Comparison of ENCODE assay signal across 24 cellular contexts in genomic region chr18:58540381-58540943, GRCh38.
DNase-seq lines count a peak whose midpoint lies in the region; ATAC-seq, FAIRE-seq and TF ChIP-seq lines count a peak whose summit lies in the region.
"Had no signal": no experiment of that assay in that cellular context is flagged by ENCODE, and none has a peak within 500 bp of the region (broad histone marks: within the 10 kb centered on the region; RNA-seq: fewer than 3 reads in every experiment).

No MANE protein-coding gene starts in this region.

- H3K9ac ChIP-seq in GM12878 (ENCODE audit: control insufficient read depth, insufficient read depth, low read length) (peak overlapping the region; percentile 0; the same call in 1 of the 2 replicates), liver (ENCODE audit: low read depth in 1 of 2, low read length in 2 of 2) (no peak overlapping the region), smooth muscle cell (ENCODE audit: low read depth) (no peak overlapping the region)

- in situ Hi-C loops in GM12878 (cut with MboI): no loop called here

- H3K27me3 ChIP-seq in GM12878 (replicated peaks in 1 of 2; ENCODE audit: control insufficient read depth in 2 of 2, insufficient read depth in 2 of 2, low read length in 1 of 2): no peaks in the 10 kb centered on the region
- no peaks in the 10 kb centered on the region for H3K27me3 ChIP-seq in liver (ENCODE audit: control insufficient read depth in 4 of 4, insufficient read depth in 4 of 4, low read length in 3 of 4)
- H3K27me3 ChIP-seq in smooth muscle cell (ENCODE audit: low read depth): no peaks in the 10 kb centered on the region
- H3K27me3 ChIP-seq: adrenal gland, breast epithelium, heart right ventricle, ovary, suprapubic skin had no signal

- peak overlapping the region; percentile 100 for H3K27ac ChIP-seq in GM12878 (ENCODE audit: control insufficient read depth, insufficient read depth)
- H3K27ac ChIP-seq in liver (ENCODE audit: low read depth in 1 of 2, low read length in 2 of 2): peak overlapping the region; percentile 83 to 86
- H3K27ac ChIP-seq in smooth muscle cell (ENCODE audit: low read depth): peak overlapping the region; percentile 77
- H3K27ac ChIP-seq: 22Rv1, adrenal gland, breast epithelium, coronary artery, ovary, suprapubic skin had no signal

- peaks cover 0 to 2% of the 10 kb centered on the region in 2 experiments; a peak in 1 of 4 replicates for H3K36me3 ChIP-seq in GM12878 (ENCODE audit: control insufficient read depth in 2 of 2, insufficient read depth in 2 of 2, low read length in 1 of 2)
- H3K36me3 ChIP-seq in liver (ENCODE audit: control insufficient read depth in 4 of 4, insufficient read depth in 3 of 4, low read depth in 1 of 4, low read length in 3 of 4): no peaks in the 10 kb centered on the region
- H3K36me3 ChIP-seq in smooth muscle cell (ENCODE audit: low read depth): no peaks in the 10 kb centered on the region
- H3K36me3 ChIP-seq: adrenal gland, breast epithelium, ovary, suprapubic skin had no signal

- RAD21 ChIA-PET in GM12878 (lab: Charles Lee; ENCODE audit: unreplicated experiment): interaction anchor here (1.0 to 21.3 kb wide), 17 partner anchors 8 to 223 kb away, joined by 3 to 353 read pairs (median 12); partner anchors contain the start of gene MALT1

- no peak overlapping the region for H3K4me3 Mint-ChIP-seq in activated CD4-positive, alpha-beta T cell treated with anti-CD3 and anti-CD28 coated beads for 36 hours
- H3K4me3 Mint-ChIP-seq: CD4-positive, CD25-positive, alpha-beta regulatory T cell had no signal

- peaks cover 48% of the 10 kb centered on the region for H3K79me2 ChIP-seq in GM12878 (ENCODE audit: control insufficient read depth, insufficient read depth, low read length)
- H3K79me2 ChIP-seq in smooth muscle cell (ENCODE audit: low read depth): no peaks in the 10 kb centered on the region

- no peaks in the 10 kb centered on the region for H3K36me3 Mint-ChIP-seq in activated CD4-positive, alpha-beta T cell treated with anti-CD3 and anti-CD28 coated beads for 36 hours (ENCODE audit: low read depth)
- H3K36me3 Mint-ChIP-seq: CD4-positive, CD25-positive, alpha-beta regulatory T cell had no signal

- peaks cover 10% of the 10 kb centered on the region for H3F3A ChIP-seq in smooth muscle cell (ENCODE audit: low read depth)

- H3K9me3 ChIP-seq in GM12878 (replicated peaks; ENCODE audit: control insufficient read depth, insufficient read depth, low read length): no peaks in the 10 kb centered on the region
- H3K9me3 ChIP-seq in liver (ENCODE audit: control insufficient read depth in 4 of 4, low read length in 3 of 4): no peaks in the 10 kb centered on the region
- H3K9me3 ChIP-seq in smooth muscle cell (replicated peaks; ENCODE audit: low read depth): no peaks in the 10 kb centered on the region
- H3K9me3 ChIP-seq: adrenal gland, breast epithelium, heart right ventricle, ovary, suprapubic skin had no signal

- SMC1A ChIA-PET in GM12878 (lab: Charles Lee; ENCODE audit: uncharacterized antibody, unreplicated experiment): interaction anchor here (0.6 to 22.2 kb wide), 12 partner anchors 9 to 600 kb away, joined by 3 to 682 read pairs (median 11); partner anchors contain the start of gene MALT1

- H3K27ac Mint-ChIP-seq in activated CD4-positive, alpha-beta T cell treated with anti-CD3 and anti-CD28 coated beads for 36 hours: peak overlapping the region; percentile 0

- CTCF ChIA-PET in activated CD4-positive, alpha-beta T cell treated with anti-CD3 and anti-CD28 coated beads for 36 hours (lab: Charles Lee): interaction anchor here (0.5 to 2.0 kb wide), 6 partner anchors 10 to 224 kb away, joined by 3 to 14 read pairs (median 4); no protein-coding TSS in a partner anchor
- CTCF ChIA-PET in GM12878 (lab: Yijun Ruan, JAX): interaction anchor here (0.8 to 20.7 kb wide), 10 partner anchors 13 to 224 kb away, joined by 3 to 743 read pairs (median 22); partner anchors contain the start of gene MALT1

- H2AFZ ChIP-seq in GM12878 (ENCODE audit: control insufficient read depth, low read depth, low read length): no peak overlapping the region
- no peak overlapping the region for H2AFZ ChIP-seq in smooth muscle cell (ENCODE audit: low read depth)

- H3K27me3 Mint-ChIP-seq in activated CD4-positive, alpha-beta T cell treated with anti-CD3 and anti-CD28 coated beads for 36 hours: peaks cover 12% of the 10 kb centered on the region
- H3K27me3 Mint-ChIP-seq: CD4-positive, CD25-positive, alpha-beta regulatory T cell had no signal

- 100% methylated on average over 3 of the region's 3 CpGs for WGBS in GM12878 (ENCODE audit: insufficient coverage, insufficient replicate concordance, low lambda C conversion rate, missing lambda C conversion rate)
- WGBS in liver: 56% methylated on average over 3 of the region's 3 CpGs
- WGBS in smooth muscle cell (ENCODE audit: low lambda C conversion rate): 90% methylated on average over 3 of the region's 3 CpGs

- H3K4me1 Mint-ChIP-seq in activated CD4-positive, alpha-beta T cell treated with anti-CD3 and anti-CD28 coated beads for 36 hours: peaks cover 89% of the 10 kb centered on the region

- H4K20me1 ChIP-seq in GM12878 (ENCODE audit: control insufficient read depth, insufficient read depth): no peaks in the 10 kb centered on the region
- H4K20me1 ChIP-seq in smooth muscle cell (ENCODE audit: low read depth): no peaks in the 10 kb centered on the region

- POLR2A ChIA-PET in activated CD4-positive, alpha-beta T cell treated with anti-CD3 and anti-CD28 coated beads for 36 hours (lab: Charles Lee): no interaction called here
- POLR2A ChIA-PET in GM12878 (lab: Charles Lee): interaction anchor here (0.6 to 7.4 kb wide), 13 partner anchors 9 to 223 kb away, joined by 3 to 76 read pairs (median 4); no protein-coding TSS in a partner anchor

- no peak for ATAC-seq in activated CD4-positive, alpha-beta T cell treated with anti-CD3 and anti-CD28 coated beads for 36 hours
- no peak for ATAC-seq in GM12878
- no peak for ATAC-seq in HG03108 (IDR thresholded peaks at IDR 0.05; ENCODE audit: unreplicated experiment)
- ATAC-seq in HG02763 (IDR thresholded peaks at IDR 0.05; ENCODE audit: unreplicated experiment): no peak
- ATAC-seq: heart right ventricle, PC-3 had no signal

- H3K4me3 ChIP-seq in GM12878 (peak overlapping the region; percentile 4; the same call in 1 of the 2 replicates), liver (ENCODE audit: low read depth in 1 of 3, low read length in 3 of 3) (no peak overlapping the region), smooth muscle cell (no peak overlapping the region)
- H3K4me3 ChIP-seq: adrenal gland, breast epithelium, coronary artery, heart right ventricle, ovary, suprapubic skin had no signal

- no peak for TF ChIP-seq POLR2A in GM12878 (IDR thresholded peaks at IDR 0.05; ENCODE audit: low read depth, low read length)

- TF ChIP-seq EP300 in GM12878 (IDR thresholded peaks at IDR 0.05; ENCODE audit: borderline replicate concordance in 1 of 2, control insufficient read depth in 1 of 2, low read depth in 2 of 2, low read length in 2 of 2): no peak

- no peak for TF ChIP-seq RAD21 in GM12878 (IDR thresholded peaks at IDR 0.05; ENCODE audit: insufficient read depth, low read depth, low read length)
- no peak for TF ChIP-seq RAD21 in liver (IDR thresholded peaks at IDR 0.05)

- TF ChIP-seq CTCF in GM12878 (IDR thresholded peaks at IDR 0.05 in 2 of 3, conservative IDR thresholded peaks at IDR 0.05 in 1 of 3; ENCODE audit: control insufficient read depth in 2 of 3, extremely low read depth in 1 of 3, insufficient read depth in 1 of 3, low read depth in 3 of 3, low read length in 3 of 3) (no peak), liver (IDR thresholded peaks at IDR 0.05; ENCODE audit: low read depth, low read length, missing input control) (no peak), smooth muscle cell (IDR thresholded peaks at IDR 0.05; ENCODE audit: borderline replicate concordance, insufficient read depth, poor library complexity, severe bottlenecking) (no peak)

- TSS peak; percentile 54 for BruUV-seq in GM12878 (replicated peaks; lab: Mats Ljungman, UMichigan)

- H3K4me1 ChIP-seq in GM12878 (ENCODE audit: control insufficient read depth, insufficient read depth, low read length) (peaks cover 60% of the 10 kb centered on the region), liver (ENCODE audit: control insufficient read depth in 4 of 4, insufficient read depth in 4 of 4, low read length in 3 of 4) (peaks cover 8 to 43% (median 20%) of the 10 kb centered on the region in 4 donors), smooth muscle cell (ENCODE audit: low read depth) (no peaks in the 10 kb centered on the region)
- H3K4me1 ChIP-seq: breast epithelium had no signal

- intact Hi-C loops in activated CD4-positive, alpha-beta T cell treated with anti-CD3 and anti-CD28 coated beads for 36 hours (cut with DNase I, micrococcal nuclease): loop anchor here (5.0 kb wide), 6 partner anchors 147 to 1538 kb away; partner anchors contain the start of gene LMAN1 (in 1 of the 2)
- intact Hi-C loops in GM12878 (cut with micrococcal nuclease; ENCODE audit: unreplicated experiment): loop anchor here (2.0 kb wide), 1 partner anchor 130 kb away; the partner anchor contains the start of gene MALT1

- DNase-seq in activated CD4-positive, alpha-beta T cell treated with anti-CD3 and anti-CD28 coated beads for 36 hours: no peak
- DNase-seq in activated CD4-positive, alpha-beta T cell treated with anti-CD3 and anti-CD28 coated beads for 1 hour: no peak
- no peak for DNase-seq in GM12878 (ENCODE audit: low read depth, low spot score)
- no peak for DNase-seq in smooth muscle cell (lab: John Stamatoyannopoulos, UW; ENCODE audit: unreplicated experiment)
- DNase-seq in SHP77 (lab: John Stamatoyannopoulos, UW): no peak
- DNase-seq: adrenal gland, heart right ventricle, NCI-H1694 treated with DMSO at 0.1 percent for 48 hours, NCI-H2171, ovary, SHP77 treated with DMSO at 0.1 percent for 48 hours, SW 1271, T1000 had no signal

- H3K4me2 ChIP-seq in GM12878 (ENCODE audit: control insufficient read depth, insufficient read depth) (peak overlapping the region; percentile 56; the same call in 1 of the 2 replicates), smooth muscle cell (no peak overlapping the region)

- FAIRE-seq in GM12878 (lab: Jason Lieb, UNC): no peak
- FAIRE-seq: urothelium cell line had no signal

- H3K9me3 Mint-ChIP-seq in activated CD4-positive, alpha-beta T cell treated with anti-CD3 and anti-CD28 coated beads for 36 hours (ENCODE audit: low read depth): no peaks in the 10 kb centered on the region
- H3K9me3 Mint-ChIP-seq: activated T-cell treated with anti-CD3 and anti-CD28 coated beads, Interleukin-2, amount 50 U/mL, for 72 hours had no signal

TF ChIP-seq in GM12878, 131 proteins besides CTCF, POLR2A, EP300 and RAD21 (continues in another document):
- TF ChIP-seq SREBF2 (IDR thresholded peaks at IDR 0.05; ENCODE audit: low read length) (no peak), FOS (IDR thresholded peaks at IDR 0.05; ENCODE audit: borderline replicate concordance, extremely low read depth, insufficient read length) (no peak)
